In genomic region chr22:20106205-20106848, GRCh38 we compare ENCODE assay signal across 22 cellular contexts. TPM values are rescaled to one million over a fixed set of nuclear protein-coding genes. Genes with fewer than 3 reads are reported as not detected.
DNase-seq lines count a peak whose midpoint lies in the region; ATAC-seq and TF ChIP-seq lines count a peak whose summit lies in the region.
"Had no signal": no experiment of that assay in that cellular context is flagged by ENCODE, and none has a peak within 500 bp of the region (broad histone marks: within the 10 kb centered on the region; RNA-seq: fewer than 3 reads in every experiment).

No MANE protein-coding gene starts in this region.

- H3K9me2 ChIP-seq in MM.1S (replicated peaks; ENCODE audit: insufficient read depth, low read length), result no peaks in the 10 kb centered on the region

- H3K27ac Mint-ChIP-seq in activated naive CD4-positive, alpha-beta T cell treated with anti-CD3 and anti-CD28 coated beads, Interleukin-2, amount 10 ng/mL, durations not matched to agents 7 days and 5 days, result peak overlapping the region; percentile 24
- H3K27ac Mint-ChIP-seq: GM23338 had no signal

- H3K27me3 ChIP-seq in gastrocnemius medialis (no peaks in the 10 kb centered on the region), MM.1S (replicated peaks; ENCODE audit: insufficient read depth, low read length) (no peaks in the 10 kb centered on the region)
- H3K27me3 ChIP-seq: ascending aorta, neutrophil, testis had no signal

- H2AFZ ChIP-seq in MM.1S (ENCODE audit: low read length), result no peak overlapping the region
- H2AFZ ChIP-seq: GM23338 had no signal

- peaks cover 32% of the 10 kb centered on the region for H3K79me2 ChIP-seq in MM.1S (ENCODE audit: low read length)

- no peaks in the 10 kb centered on the region for H3K9me3 Mint-ChIP-seq in activated naive CD4-positive, alpha-beta T cell treated with anti-CD3 and anti-CD28 coated beads, Interleukin-2, amount 10 ng/mL, durations not matched to agents 7 days and 5 days
- H3K9me3 Mint-ChIP-seq: central memory CD8-positive, alpha-beta T cell; GM23338 had no signal

- H3F3A ChIP-seq in MM.1S (ENCODE audit: insufficient read depth, low read length), result peaks cover 16% of the 10 kb centered on the region

- no peak for DNase-seq in activated naive CD4-positive, alpha-beta T cell treated with anti-CD3 and anti-CD28 coated beads, Interleukin-2, amount 10 ng/mL, durations not matched to agents 7 days and 5 days
- DNase-seq in activated naive CD4-positive, alpha-beta T cell (lab: John Stamatoyannopoulos, UW), result no peak
- DNase-seq in gastrocnemius medialis (peak in 1 of 2 donors; percentile 70), MM.1S (no peak)
- DNase-seq: activated CD4-positive, alpha-beta T cell treated with anti-CD3 and anti-CD28 coated beads for 36 hours; activated effector memory CD4-positive, alpha-beta T cell treated with anti-CD3 and anti-CD28 coated beads, Interleukin-2, amount 50 U/mL, for 16 hours; C1 segment of cervical spinal cord; effector CD4-positive, alpha-beta T cell; GDM1; NCI-H1092; NCI-H2029; NCI-H510A; testis had no signal

- no peak overlapping the region for H3K4me3 ChIP-seq in gastrocnemius medialis
- H3K4me3 ChIP-seq in MM.1S (ENCODE audit: low read length), result no peak overlapping the region
- H3K4me3 ChIP-seq: ascending aorta, GM23338, testis had no signal

- TF ChIP-seq CTCF in gastrocnemius medialis (IDR thresholded peaks at IDR 0.05 in 4 of 5, conservative IDR thresholded peaks at IDR 0.05 in 1 of 5) (no peak), MM.1S (IDR thresholded peaks at IDR 0.05; ENCODE audit: low read length) (no peak)

- intact Hi-C loops in gastrocnemius medialis (cut with DNase I; ENCODE audit: low total_unique reads), result no loop called here

- peaks cover 11% of the 10 kb centered on the region for H3K4me1 Mint-ChIP-seq in activated naive CD4-positive, alpha-beta T cell treated with anti-CD3 and anti-CD28 coated beads, Interleukin-2, amount 10 ng/mL, durations not matched to agents 7 days and 5 days

- peaks cover 38% of the 10 kb centered on the region for H3K36me3 Mint-ChIP-seq in activated naive CD4-positive, alpha-beta T cell treated with anti-CD3 and anti-CD28 coated beads, Interleukin-2, amount 10 ng/mL, durations not matched to agents 7 days and 5 days

- H3K27ac ChIP-seq in cingulate gyrus (ENCODE audit: low read depth, low read length) (peak overlapping the region; percentile 29), gastrocnemius medialis (peak overlapping the region in 3 of 4 donors; percentile 73 to 84 (median 79)), MM.1S (ENCODE audit: low read length) (no peak overlapping the region)
- H3K27ac ChIP-seq: ascending aorta, neutrophil, testis had no signal

- no peak overlapping the region for H3K9ac ChIP-seq in MM.1S (ENCODE audit: low read length)

- H4K20me1 ChIP-seq in MM.1S (ENCODE audit: insufficient read depth, low read length), result no peaks in the 10 kb centered on the region

- no peak for TF ChIP-seq POLR2A in gastrocnemius medialis (IDR thresholded peaks at IDR 0.05)

- H3K27me3 Mint-ChIP-seq in activated naive CD4-positive, alpha-beta T cell treated with anti-CD3 and anti-CD28 coated beads, Interleukin-2, amount 10 ng/mL, durations not matched to agents 7 days and 5 days, result no peaks in the 10 kb centered on the region
- H3K27me3 Mint-ChIP-seq: activated CD4-positive, alpha-beta T cell treated with anti-CD3 and anti-CD28 coated beads for 36 hours; central memory CD8-positive, alpha-beta T cell had no signal

- ATAC-seq in gastrocnemius medialis (peak; percentile 51 to 64), HG03439 (IDR thresholded peaks at IDR 0.05; ENCODE audit: unreplicated experiment) (no peak)
- ATAC-seq: activated CD4-positive, alpha-beta T cell treated with anti-CD3 and anti-CD28 coated beads for 36 hours; esophagus mucosa; GM23338; left lobe of liver had no signal

- H3K4me2 ChIP-seq in MM.1S (ENCODE audit: low read depth, low read length), result no peak overlapping the region
- H3K4me2 ChIP-seq: GM23338 had no signal

- peaks cover 22 to 36% of the 10 kb centered on the region in 2 donors for H3K4me1 ChIP-seq in gastrocnemius medialis
- no peaks in the 10 kb centered on the region for H3K4me1 ChIP-seq in MM.1S (ENCODE audit: low read length)
- H3K4me1 ChIP-seq: ascending aorta, testis had no signal

- H3K9me3 ChIP-seq in gastrocnemius medialis (no peaks in the 10 kb centered on the region), MM.1S (replicated peaks; ENCODE audit: insufficient read depth, low read length) (no peaks in the 10 kb centered on the region)
- H3K9me3 ChIP-seq: ascending aorta, neutrophil, testis had no signal

- CTCF ChIA-PET in activated naive CD4-positive, alpha-beta T cell treated with anti-CD3 and anti-CD28 coated beads, Interleukin-2, amount 10 ng/mL, durations not matched to agents 7 days and 5 days (lab: Charles Lee), result interaction anchor here (0.8 kb wide), 1 partner anchor 136 kb away, joined by 3 read pairs; no protein-coding TSS in a partner anchor

- no peak overlapping the region for H3K4me3 Mint-ChIP-seq in activated naive CD4-positive, alpha-beta T cell treated with anti-CD3 and anti-CD28 coated beads, Interleukin-2, amount 10 ng/mL, durations not matched to agents 7 days and 5 days
- H3K4me3 Mint-ChIP-seq: activated CD4-positive, alpha-beta T cell treated with anti-CD3 and anti-CD28 coated beads for 36 hours; central memory CD8-positive, alpha-beta T cell; GM23338 had no signal

- peaks cover 0 to 63% of the 10 kb centered on the region in 2 donors for H3K36me3 ChIP-seq in gastrocnemius medialis
- H3K36me3 ChIP-seq in MM.1S (replicated peaks; ENCODE audit: insufficient read depth, low read length), result peaks cover 9% of the 10 kb centered on the region

- in situ Hi-C loops in gastrocnemius medialis (cut with MboI; ENCODE audit: low sequenced_read_pairs in 4 of 4), result no loop called here

RNA-seq across cellular contexts. Expression of gene RANBP1, which starts 9.6 kb away (rescaled TPM):
- 100 to 1,000 TPM in 2 of 4 donors, 10 to 100 TPM in 2; 79.4 to 147 (median 120) TPM for total RNA-seq in gastrocnemius medialis

RNA-seq across cellular contexts. Expression of gene TRMT2A, which starts 10.7 kb away (rescaled TPM):
- 10 to 100 TPM; 16.9 to 38.0 (median 28.2) TPM for total RNA-seq in gastrocnemius medialis

RNA-seq across cellular contexts. Expression of gene ZDHHC8, which starts 25.3 kb away (rescaled TPM):
- 10 to 100 TPM in 3 of 4 donors, 1 to 10 TPM in 1; 7.3 to 15.8 (median 12.8) TPM for total RNA-seq in gastrocnemius medialis

RNA-seq across cellular contexts. Expression of gene DGCR8, which starts 26.3 kb away (rescaled TPM):
- total RNA-seq in gastrocnemius medialis, result 10 to 100 TPM in 2 of 4 donors, 1 to 10 TPM in 2; 5.2 to 16.5 (median 11.2) TPM

RNA-seq across cellular contexts. Expression of gene CCDC188, which starts 44.5 kb away (rescaled TPM):
- total RNA-seq in gastrocnemius medialis, result 1 to 10 TPM in 1 of 4 donors, under 1 TPM in 1, not detected in 2; 0.82 to 3.5 TPM
- total RNA-seq: activated CD4-positive, alpha-beta T cell treated with anti-CD3 and anti-CD28 coated beads for 36 hours; ascending aorta; GM23338; left lobe of liver; mononuclear cell had no signal
